1 cellular context compared by ENCODE assay signal in genomic region chr1:974687-975328, GRCh38.
TF ChIP-seq lines count a peak whose summit lies in the region.

No MANE protein-coding gene starts in this region.

TF ChIP-seq in HepG2, 621 proteins besides CTCF, POLR2A, EP300 and RAD21:
- TF ChIP-seq ZNF850 (CRISPR knock-in tag; conservative IDR thresholded peaks at IDR 0.05) (no peak), NR2C2 (CRISPR knock-in tag; IDR thresholded peaks at IDR 0.05; ENCODE audit: borderline replicate concordance) (peak; percentile 45), ZNF749 (CRISPR knock-in tag; IDR thresholded peaks at IDR 0.05; ENCODE audit: borderline replicate concordance) (no peak), ZNF580 (CRISPR knock-in tag; IDR thresholded peaks at IDR 0.05; ENCODE audit: borderline replicate concordance, low read depth) (no peak), RBM22 (optimal IDR thresholded peaks at IDR 0.05; ENCODE audit: low read length) (no peak)
